ENCODE assay signal across 33 cellular contexts in genomic region chr11:2252018-2252417, GRCh38. TPM values are rescaled to one million over a fixed set of nuclear protein-coding genes. Genes with fewer than 3 reads are reported as not detected.
"Had no signal": no experiment of that assay in that cellular context is flagged by ENCODE, and none has a peak within 500 bp of the region (broad histone marks: within the 10 kb centered on the region; RNA-seq: fewer than 3 reads in every experiment).

No MANE protein-coding gene starts in this region.

- H3K9me3 Mint-ChIP-seq: natural killer cell treated with Interleukin-12 subunit alpha and Interleukin-12 subunit beta and Interleukin-15 and Interleukin-18, amount 100 ng/mL, for 72 hours; stimulated activated naive CD8-positive, alpha-beta T cell treated with anti-CD3 and anti-CD28 coated beads, Interleukin-15, amount 100 ng/mL, for 72 hours had no signal

- H3K36me3 ChIP-seq: neutrophil, pancreas, prostate gland, right lobe of liver, spleen, suprapubic skin, tibial artery, transverse colon, upper lobe of right lung, uterus had no signal

- H3K4me3 Mint-ChIP-seq: naive thymus-derived CD8-positive, alpha-beta T cell; natural killer cell treated with Interleukin-12 subunit alpha and Interleukin-12 subunit beta and Interleukin-15 and Interleukin-18, amount 100 ng/mL, for 72 hours; nephron progenitor cell; neural crest cell; stimulated activated memory B cell treated with anti-CD40 and anti-IgM and Interleukin-4, amounts not matched to agents 10 μg/mL and 1 μg/mL and 100 μg/mL, for 72 hours; stimulated activated naive CD8-positive, alpha-beta T cell treated with anti-CD3 and anti-CD28 coated beads, Interleukin-15, amount 100 ng/mL, for 72 hours; type B pancreatic cell had no signal

- H3K4me3 ChIP-seq: pancreas, prostate gland, right lobe of liver, skin epidermis, smooth muscle cell, spleen, suprapubic skin, testis, tibial artery, transverse colon, upper lobe of right lung, uterus had no signal

- H3K36me3 Mint-ChIP-seq: natural killer cell treated with Interleukin-12 subunit alpha and Interleukin-12 subunit beta and Interleukin-15 and Interleukin-18, amount 100 ng/mL, for 72 hours; stimulated activated memory B cell treated with anti-CD40 and anti-IgM and Interleukin-4, amounts not matched to agents 10 μg/mL and 1 μg/mL and 100 μg/mL, for 72 hours; type B pancreatic cell had no signal

- H3K9me3 ChIP-seq: neutrophil, pancreas, prostate gland, right lobe of liver, suprapubic skin, testis, tibial artery, transverse colon, upper lobe of right lung, uterus had no signal

- H3K27me3 ChIP-seq: neutrophil, pancreas, right lobe of liver, spleen, suprapubic skin, testis, transverse colon, upper lobe of right lung, uterus had no signal

- H3K4me1 Mint-ChIP-seq: naive thymus-derived CD8-positive, alpha-beta T cell; stimulated activated memory B cell treated with anti-CD40 and anti-IgM and Interleukin-4, amounts not matched to agents 10 μg/mL and 1 μg/mL and 100 μg/mL, for 72 hours; stimulated activated naive CD8-positive, alpha-beta T cell treated with anti-CD3 and anti-CD28 coated beads, Interleukin-15, amount 100 ng/mL, for 72 hours had no signal

- H3K27ac ChIP-seq: neutrophil, pancreas, prostate gland, right lobe of liver, skin epidermis, spleen, suprapubic skin, testis, tibial artery, transverse colon, upper lobe of right lung, uterus had no signal

- H3K27me3 Mint-ChIP-seq: type B pancreatic cell had no signal

- H3K27ac Mint-ChIP-seq: natural killer cell treated with Interleukin-12 subunit alpha and Interleukin-12 subunit beta and Interleukin-15 and Interleukin-18, amount 100 ng/mL, for 72 hours; nephron progenitor cell; stimulated activated memory B cell treated with anti-CD40 and anti-IgM and Interleukin-4, amounts not matched to agents 10 μg/mL and 1 μg/mL and 100 μg/mL, for 72 hours; stimulated activated naive CD8-positive, alpha-beta T cell treated with anti-CD3 and anti-CD28 coated beads, Interleukin-15, amount 100 ng/mL, for 72 hours; type B pancreatic cell had no signal

- DNase-seq: naive thymus-derived CD8-positive, alpha-beta T cell; nephron progenitor cell; nucleus accumbens; pancreas; retina; right cardiac atrium; right lobe of liver; spleen; stimulated activated CD4-positive, alpha-beta T cell treated with anti-CD3 and anti-CD28 coated beads, Interleukin-12 subunit alpha, Interleukin-12 subunit beta, amount 100 ng/mL, for 4 hours; stimulated activated CD4-positive, alpha-beta T cell treated with anti-CD3 and anti-CD28 coated beads, Interleukin-1b, Interleukin-23, amount 100 ng/mL, for 48 hours; stimulated activated CD4-positive, alpha-beta T cell treated with anti-CD3 and anti-CD28 coated beads, Interleukin-4, amount 100 ng/mL, for 1 hour; stimulated activated CD4-positive, alpha-beta T cell treated with anti-CD3 and anti-CD28 coated beads, Interleukin-4, amount 100 ng/mL, for 4 hours; stimulated activated CD8-positive, alpha-beta memory T cell treated with anti-CD3 and anti-CD28 coated beads, Interleukin-4, amount 100 ng/mL, for 48 hours; stimulated activated naive CD4-positive, alpha-beta T cell; stimulated activated naive CD8-positive, alpha-beta T cell treated with anti-CD3 and anti-CD28 coated beads, Interleukin-15, amount 100 ng/mL, for 72 hours; stimulated activated naive CD8-positive, alpha-beta T cell treated with anti-CD3 and anti-CD28 coated beads, Interleukin-15, Interleukin-2, amounts not matched to agents 100 U/mL and 50 U/mL, for 24 hours; substantia nigra; testis; tibial artery; transverse colon; upper lobe of right lung; uterus had no signal

- H3K4me1 ChIP-seq: pancreas, right lobe of liver, spleen, testis, transverse colon, upper lobe of right lung, uterus had no signal

RNA-seq across cellular contexts. Expression of gene ASCL2, which starts 18.4 kb away (rescaled TPM):
- total RNA-seq: osteocyte, pulmonary artery endothelial cell, smooth muscle cell had no signal

RNA-seq across cellular contexts. Expression of gene C11orf21, which starts 49.7 kb away (rescaled TPM):
- total RNA-seq: neural crest cell, pulmonary artery endothelial cell, smooth muscle cell had no signal
- polyA plus RNA-seq: smooth muscle cell had no signal

RNA-seq across cellular contexts. Expression of gene TSPAN32, which starts 49.8 kb away (rescaled TPM):
- total RNA-seq: neural crest cell, prostate gland, pulmonary artery endothelial cell, smooth muscle cell had no signal
- polyA plus RNA-seq: smooth muscle cell had no signal
